ENCODE assay signal across 7 cellular contexts in the genomic region with DNA sequence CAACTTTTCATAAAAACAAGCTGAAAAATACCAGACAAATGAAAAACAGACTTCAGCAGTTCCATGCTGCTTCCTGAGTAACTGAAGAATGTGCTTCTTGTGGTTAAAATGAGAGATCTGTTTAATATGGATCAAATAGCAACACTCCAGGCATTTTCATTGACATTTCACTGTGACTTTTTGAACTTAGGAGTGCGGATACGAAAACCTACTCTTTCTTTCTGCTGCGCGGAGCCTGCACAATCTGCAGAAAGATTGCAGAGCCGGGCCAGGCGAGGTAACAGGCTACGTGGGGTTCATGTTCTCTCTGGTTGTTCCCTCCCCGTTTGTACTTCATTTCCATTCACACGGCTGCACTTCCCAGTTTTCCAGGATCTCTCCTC. TPM values are rescaled to one million over a fixed set of nuclear protein-coding genes. Genes with fewer than 3 reads are reported as not detected.
DNase-seq lines count a peak whose midpoint lies in the region; ATAC-seq, FAIRE-seq and TF ChIP-seq lines count a peak whose summit lies in the region.

No MANE protein-coding gene starts in this region.

- no peaks in the 10 kb centered on the region for H3K9me3 Mint-ChIP-seq in chondrocyte (ENCODE audit: low read depth)
- H3K9me3 Mint-ChIP-seq in memory B cell: no peaks in the 10 kb centered on the region

- H3K79me2 ChIP-seq in MM.1S (ENCODE audit: low read length): peaks cover 26% of the 10 kb centered on the region

- peaks cover 22% of the 10 kb centered on the region for H3F3A ChIP-seq in MM.1S (ENCODE audit: insufficient read depth, low read length)

- H3K27ac Mint-ChIP-seq in chondrocyte (ENCODE audit: unreplicated experiment) (peak overlapping the region; percentile 88), memory B cell (no peak overlapping the region)

- ATAC-seq in memory B cell (ENCODE audit: low read depth) (no peak), GM21717 (IDR thresholded peaks at IDR 0.05; ENCODE audit: unreplicated experiment) (no peak)

- H3K4me1 ChIP-seq in MM.1S (ENCODE audit: low read length) (peaks cover 22% of the 10 kb centered on the region), urinary bladder (ENCODE audit: insufficient read depth) (no peaks in the 10 kb centered on the region)

- H3K36me3 ChIP-seq in MM.1S (replicated peaks; ENCODE audit: insufficient read depth, low read length): no peaks in the 10 kb centered on the region
- H3K36me3 ChIP-seq in urinary bladder (ENCODE audit: insufficient read depth): no peaks in the 10 kb centered on the region

- H3K27ac ChIP-seq in MM.1S (ENCODE audit: low read length) (peak overlapping the region; percentile 74; the same call in 1 of the 2 replicates), urinary bladder (ENCODE audit: low read depth) (peak overlapping the region; percentile 28)

- no peaks in the 10 kb centered on the region for H4K20me1 ChIP-seq in MM.1S (ENCODE audit: insufficient read depth, low read length)

- no peaks in the 10 kb centered on the region for H3K9me3 ChIP-seq in MM.1S (replicated peaks; ENCODE audit: insufficient read depth, low read length)

- no peaks in the 10 kb centered on the region for H3K9me2 ChIP-seq in MM.1S (replicated peaks; ENCODE audit: insufficient read depth, low read length)

- H3K4me2 ChIP-seq in MM.1S (ENCODE audit: low read depth, low read length): peak overlapping the region; percentile 98

- 5% methylated on average over 9 of the region's 9 CpGs for WGBS in urinary bladder

- peak overlapping the region; percentile 43; the same call in 1 of the 2 replicates for H3K9ac ChIP-seq in MM.1S (ENCODE audit: low read length)

- peaks cover 24% of the 10 kb centered on the region for H3K4me1 Mint-ChIP-seq in chondrocyte (ENCODE audit: low read depth)
- H3K4me1 Mint-ChIP-seq in memory B cell: peaks cover 22% of the 10 kb centered on the region

- peak overlapping the region; percentile 95 for H2AFZ ChIP-seq in MM.1S (ENCODE audit: low read length)

- peak; percentile 50 for DNase-seq in MM.1S
- no peak for DNase-seq in chondrocyte (ENCODE audit: low spot score)
- no peak for DNase-seq in memory B cell (ENCODE audit: low spot score in 2 of 2)
- no peak for DNase-seq in H4 (ENCODE audit: low spot score)

- H3K4me3 Mint-ChIP-seq in chondrocyte (ENCODE audit: unreplicated experiment) (peak overlapping the region; percentile 75), memory B cell (peak overlapping the region; percentile 86)

- H3K4me3 ChIP-seq in MM.1S (ENCODE audit: low read length): peak overlapping the region; percentile 96
- H3K4me3 ChIP-seq in urinary bladder (ENCODE audit: low read depth, low read length): peak overlapping the region; percentile 87

- peak; percentile 56 for FAIRE-seq in G401.6 (lab: Jason Lieb, UNC)

- H3K27me3 Mint-ChIP-seq in chondrocyte (ENCODE audit: low read depth) (no peaks in the 10 kb centered on the region), memory B cell (no peaks in the 10 kb centered on the region)

- no peaks in the 10 kb centered on the region for H3K27me3 ChIP-seq in MM.1S (replicated peaks; ENCODE audit: insufficient read depth, low read length)

- TF ChIP-seq CTCF in MM.1S (IDR thresholded peaks at IDR 0.05; ENCODE audit: low read length) (no peak), chondrocyte (IDR thresholded peaks at IDR 0.05) (no peak)

- H3K36me3 Mint-ChIP-seq in chondrocyte (ENCODE audit: low read depth) (no peaks in the 10 kb centered on the region), memory B cell (no peaks in the 10 kb centered on the region)

RNA-seq across cellular contexts. Expression of a gene that starts 0.6 kb away (rescaled TPM):
- 3.2 to 5.4 TPM (median 5.1 TPM) in 3 replicates for total RNA-seq in chondrocyte
- total RNA-seq in urinary bladder: 9.3 TPM
- polyA plus RNA-seq in urinary bladder: 13.4 TPM
- total RNA-seq in H4 (2014; rRNA removed; shearing (Covaris generic)): 2.5 and 6.3 TPM in 2 replicates

RNA-seq across cellular contexts. Expression of a gene that starts 10.1 kb away (rescaled TPM):
- 44.2 to 50.9 TPM (median 44.5 TPM) in 3 replicates for total RNA-seq in chondrocyte
- total RNA-seq in urinary bladder: 48.0 TPM
- polyA plus RNA-seq in urinary bladder: 21.1 TPM
- 45.9 and 55.4 TPM in 2 replicates for total RNA-seq in H4 (2014; rRNA removed; shearing (Covaris generic))
